11 cellular contexts compared by ENCODE assay signal in the genomic region with DNA sequence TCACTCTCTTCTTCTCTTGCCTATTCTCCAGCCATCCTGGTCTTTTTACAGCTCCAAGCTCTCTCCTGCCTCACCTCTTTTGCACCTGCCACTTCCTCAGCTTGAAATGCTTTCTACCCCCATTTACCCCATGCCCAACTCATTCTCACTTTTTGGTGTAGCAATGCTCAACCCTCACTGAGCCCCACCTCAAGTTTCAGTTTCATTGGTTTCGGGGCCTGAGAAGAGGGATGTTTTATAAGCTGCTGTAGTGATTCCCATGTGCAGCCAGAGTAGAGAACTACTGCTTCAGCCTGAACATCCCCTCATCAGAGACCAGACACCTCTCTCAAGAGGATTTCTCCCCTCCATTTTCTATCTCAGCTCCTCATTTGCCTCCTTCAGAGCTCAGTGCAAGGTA. TPM values are rescaled to one million over a fixed set of nuclear protein-coding genes. Genes with fewer than 3 reads are reported as not detected.
DNase-seq lines count a peak whose midpoint lies in the region; ATAC-seq, FAIRE-seq and TF ChIP-seq lines count a peak whose summit lies in the region.
"Had no signal": no experiment of that assay in that cellular context is flagged by ENCODE, and none has a peak within 500 bp of the region (broad histone marks: within the 10 kb centered on the region; RNA-seq: fewer than 3 reads in every experiment).

No MANE protein-coding gene starts in this region.

- peaks cover 11% of the 10 kb centered on the region for H3K36me3 Mint-ChIP-seq in activated T-helper 1 cell treated with anti-CD3 and anti-CD28 coated beads, Interleukin-12 subunit alpha, Interleukin-12 subunit beta, Interleukin-2, Interleukin-4 antibody, amounts not matched to agents 30 ng/mL and 10 ng/mL and 1 ng/mL, durations not matched to agents 14 hours and 24 hours and 36 hours (ENCODE audit: low read depth)
- no peaks in the 10 kb centered on the region for H3K36me3 Mint-ChIP-seq in progenitor cell of endocrine pancreas (ENCODE audit: insufficient read depth)
- H3K36me3 Mint-ChIP-seq: naive B cell, type B pancreatic cell had no signal

- peak overlapping the region; percentile 19 for H3K27ac Mint-ChIP-seq in activated T-helper 1 cell treated with anti-CD3 and anti-CD28 coated beads, Interleukin-12 subunit alpha, Interleukin-12 subunit beta, Interleukin-2, Interleukin-4 antibody, amounts not matched to agents 30 ng/mL and 10 ng/mL and 1 ng/mL, durations not matched to agents 14 hours and 24 hours and 36 hours
- H3K27ac Mint-ChIP-seq in progenitor cell of endocrine pancreas: no peak overlapping the region
- H3K27ac Mint-ChIP-seq: naive B cell, type B pancreatic cell had no signal

- no peaks in the 10 kb centered on the region for H3K9me3 Mint-ChIP-seq in activated T-helper 1 cell treated with anti-CD3 and anti-CD28 coated beads, Interleukin-12 subunit alpha, Interleukin-12 subunit beta, Interleukin-2, Interleukin-4 antibody, amounts not matched to agents 30 ng/mL and 10 ng/mL and 1 ng/mL, durations not matched to agents 14 hours and 24 hours and 36 hours
- no peaks in the 10 kb centered on the region for H3K9me3 Mint-ChIP-seq in progenitor cell of endocrine pancreas (ENCODE audit: low read depth)
- H3K9me3 Mint-ChIP-seq: naive B cell, type B pancreatic cell had no signal

- DNase-seq in activated T-helper 1 cell treated with anti-CD3 and anti-CD28 coated beads, Interleukin-12 subunit alpha, Interleukin-12 subunit beta, Interleukin-2, Interleukin-4 antibody, amounts not matched to agents 30 ng/mL and 10 ng/mL and 1 ng/mL, durations not matched to agents 14 hours and 24 hours and 36 hours (ENCODE audit: low spot score): peak; percentile 16
- DNase-seq in progenitor cell of endocrine pancreas (ENCODE audit: low spot score, unreplicated experiment): no peak
- no peak for DNase-seq in NCI-H187 treated with DMSO at 0.1 percent for 48 hours (lab: John Stamatoyannopoulos, UW)
- DNase-seq in stimulated activated CD4-positive, alpha-beta T cell treated with anti-CD3 and anti-CD28 coated beads, Interleukin-4, amount 100 ng/mL, for 1 hour: no peak
- no peak for DNase-seq in HTR-8/SVneo (ENCODE audit: insufficient read length, low spot score)
- DNase-seq: naive B cell had no signal

- ATAC-seq in GM18502 (IDR thresholded peaks at IDR 0.05; ENCODE audit: poor library complexity, unreplicated experiment): peak; percentile 95
- ATAC-seq in GM19467 (IDR thresholded peaks at IDR 0.05; ENCODE audit: unreplicated experiment): peak; percentile 88
- peak; percentile 80 for ATAC-seq in HG03064 (IDR thresholded peaks at IDR 0.05; ENCODE audit: low read depth, unreplicated experiment)
- ATAC-seq: HCT116 had no signal

- no peak for FAIRE-seq in HTR-8/SVneo (lab: Jason Lieb, UNC)

- H3K4me3 Mint-ChIP-seq in activated T-helper 1 cell treated with anti-CD3 and anti-CD28 coated beads, Interleukin-12 subunit alpha, Interleukin-12 subunit beta, Interleukin-2, Interleukin-4 antibody, amounts not matched to agents 30 ng/mL and 10 ng/mL and 1 ng/mL, durations not matched to agents 14 hours and 24 hours and 36 hours: peak overlapping the region; percentile 9
- no peak overlapping the region for H3K4me3 Mint-ChIP-seq in progenitor cell of endocrine pancreas (ENCODE audit: low read depth)
- H3K4me3 Mint-ChIP-seq: type B pancreatic cell had no signal

- peaks cover 1% of the 10 kb centered on the region for H3K27me3 Mint-ChIP-seq in activated T-helper 1 cell treated with anti-CD3 and anti-CD28 coated beads, Interleukin-12 subunit alpha, Interleukin-12 subunit beta, Interleukin-2, Interleukin-4 antibody, amounts not matched to agents 30 ng/mL and 10 ng/mL and 1 ng/mL, durations not matched to agents 14 hours and 24 hours and 36 hours (ENCODE audit: insufficient read depth)
- H3K27me3 Mint-ChIP-seq in progenitor cell of endocrine pancreas: no peaks in the 10 kb centered on the region
- H3K27me3 Mint-ChIP-seq: naive B cell, type B pancreatic cell had no signal

- TF ChIP-seq CTCF in progenitor cell of endocrine pancreas (IDR thresholded peaks at IDR 0.05; ENCODE audit: unreplicated experiment): no peak

- peaks cover 31% of the 10 kb centered on the region for H3K4me1 Mint-ChIP-seq in activated T-helper 1 cell treated with anti-CD3 and anti-CD28 coated beads, Interleukin-12 subunit alpha, Interleukin-12 subunit beta, Interleukin-2, Interleukin-4 antibody, amounts not matched to agents 30 ng/mL and 10 ng/mL and 1 ng/mL, durations not matched to agents 14 hours and 24 hours and 36 hours (ENCODE audit: low read depth)
- no peaks in the 10 kb centered on the region for H3K4me1 Mint-ChIP-seq in progenitor cell of endocrine pancreas (ENCODE audit: low read depth)

- intact Hi-C loops in activated T-helper 1 cell treated with anti-CD3 and anti-CD28 coated beads, Interleukin-12 subunit alpha, Interleukin-12 subunit beta, Interleukin-2, Interleukin-4 antibody, amounts not matched to agents 30 ng/mL and 10 ng/mL and 1 ng/mL, durations not matched to agents 14 hours and 24 hours and 36 hours (cut with micrococcal nuclease): no loop called here

RNA-seq across cellular contexts. Expression of a gene that starts 45.2 kb away (rescaled TPM):
- total RNA-seq in activated T-helper 1 cell treated with anti-CD3 and anti-CD28 coated beads, Interleukin-12 subunit alpha, Interleukin-12 subunit beta, Interleukin-2, Interleukin-4 antibody, amounts not matched to agents 30 ng/mL and 10 ng/mL and 1 ng/mL, durations not matched to agents 14 hours and 24 hours and 36 hours: 100 and 107 TPM in 2 replicates
- total RNA-seq in progenitor cell of endocrine pancreas: not detected in 2 replicates

Comparison
In these comparisons a context has a peak if more than half of its experiments do, and no peak if none do; other contexts are left out.
1. RNA of a gene that starts 45.2 kb away (total RNA-seq): 100 to 107 TPM in activated T-helper 1 cell treated with anti-CD3 and anti-CD28 coated beads, Interleukin-12 subunit alpha, Interleukin-12 subunit beta, Interleukin-2, Interleukin-4 antibody, amounts not matched to agents 30 ng/mL and 10 ng/mL and 1 ng/mL, durations not matched to agents 14 hours and 24 hours and 36 hours; not detected in progenitor cell of endocrine pancreas; every median in the first group is over 10 times any median in the second.
2. Peak in every context shown above with its lines, with median percentiles within 50 percentile points of each other: ATAC-seq.